In genomic region chr3:171672124-171672523, GRCh38 we compare ENCODE assay signal across 26 cellular contexts.
A peak's percentile ranks its signal among the peaks of the same experiment; 100 is the strongest.
DNase-seq lines count a peak whose midpoint lies in the region; ATAC-seq, FAIRE-seq and TF ChIP-seq lines count a peak whose summit lies in the region.
"Had no signal": no experiment of that assay in that cellular context is flagged by ENCODE, and none has a peak within 500 bp of the region (broad histone marks: within the 10 kb centered on the region; RNA-seq: fewer than 3 reads in every experiment).

No MANE protein-coding gene starts in this region.

- TF ChIP-seq CTCF in PC-3 (conservative IDR thresholded peaks at IDR 0.05; ENCODE audit: low read depth, low read length), result no peak
- no peak for TF ChIP-seq CTCF in HepG2 (CRISPR knock-in tag; IDR thresholded peaks at IDR 0.05)
- no peak for TF ChIP-seq CTCF in progenitor cell of endocrine pancreas (IDR thresholded peaks at IDR 0.05; ENCODE audit: unreplicated experiment)
- no peak for TF ChIP-seq CTCF in foreskin keratinocyte (conservative IDR thresholded peaks at IDR 0.05)
- no peak for TF ChIP-seq CTCF in SK-N-SH (IDR thresholded peaks at IDR 0.05)

- H3K36me3 ChIP-seq in PC-3 (ENCODE audit: low read depth, low read length) (no peaks in the 10 kb centered on the region), HepG2 (replicated peaks in 1 of 2; ENCODE audit: control insufficient read depth in 1 of 2, insufficient read depth in 2 of 2, low read length in 2 of 2) (peaks cover 24 to 50% of the 10 kb centered on the region in 2 experiments), SK-N-SH (replicated peaks in 1 of 2; ENCODE audit: control insufficient read depth in 1 of 2, insufficient read depth in 2 of 2, low read length in 1 of 2) (no peaks in the 10 kb centered on the region)
- H3K36me3 ChIP-seq: BLaER1, HAP-1 had no signal

- H3K4me3 ChIP-seq in PC-3 (ENCODE audit: low read length) (no peak overlapping the region), HepG2 (replicated peaks in 1 of 3; ENCODE audit: insufficient read depth in 1 of 3, low read depth in 2 of 3, low read length in 3 of 3) (no peak overlapping the region), SK-N-SH (ENCODE audit: low read depth in 2 of 2, low read length in 1 of 2) (no peak overlapping the region)
- H3K4me3 ChIP-seq: BLaER1, GM12878, HAP-1 had no signal

- TF ChIP-seq POLR2A in HepG2 (IDR thresholded peaks at IDR 0.05; ENCODE audit: insufficient read depth in 1 of 2, low read depth in 2 of 2, low read length in 2 of 2), result no peak

- H3K4me1 ChIP-seq in PC-3 (ENCODE audit: insufficient read depth, low read length) (no peaks in the 10 kb centered on the region), HepG2 (ENCODE audit: insufficient read depth, low read length) (peaks cover 4% of the 10 kb centered on the region; the same call in 1 of the 2 replicates), foreskin keratinocyte (no peaks in the 10 kb centered on the region), SK-N-SH (ENCODE audit: control insufficient read depth in 1 of 2, insufficient read depth in 2 of 2, low read depth in 1 of 2, low read length in 1 of 2) (no peaks in the 10 kb centered on the region)
- H3K4me1 ChIP-seq: BLaER1, Caco-2, HAP-1 had no signal

- no peak overlapping the region for H3K4me2 ChIP-seq in PC-3 (ENCODE audit: low read length)
- H3K4me2 ChIP-seq in HepG2 (ENCODE audit: low read depth, low read length), result no peak overlapping the region
- no peak overlapping the region for H3K4me2 ChIP-seq in SK-N-SH
- H3K4me2 ChIP-seq: BLaER1 had no signal

- CTCF ChIA-PET in PC-3 (lab: Charles Lee) (interaction anchor here (0.6 kb wide), 2 partner anchors 25 to 1483 kb away, joined by 4 to 5 read pairs; no protein-coding TSS in a partner anchor), HepG2 (lab: Yijun Ruan, JAX; ENCODE audit: low intra/inter-chr PET ratio, low total read pairs) (no interaction called here), SK-N-SH (lab: Yijun Ruan, JAX) (interaction anchor here (1.2 to 1.3 kb wide), 2 partner anchors 12 to 101 kb away, joined by 3 to 4 read pairs; no protein-coding TSS in a partner anchor)

- no peaks in the 10 kb centered on the region for H4K20me1 ChIP-seq in PC-3 (ENCODE audit: low read length)
- no peaks in the 10 kb centered on the region for H4K20me1 ChIP-seq in HepG2 (ENCODE audit: insufficient read depth, low read length)
- no peaks in the 10 kb centered on the region for H4K20me1 ChIP-seq in SK-N-SH (ENCODE audit: insufficient read depth)
- H4K20me1 ChIP-seq: BLaER1 had no signal

- TF ChIP-seq RAD21 in HepG2 (CRISPR knock-in tag; IDR thresholded peaks at IDR 0.05), result no peak
- TF ChIP-seq RAD21 in SK-N-SH (IDR thresholded peaks at IDR 0.05; ENCODE audit: low read length), result no peak

- ATAC-seq in PC-3 (peak; percentile 92), HepG2 (peak; percentile 43; the same call in 1 of the 3 replicates), foreskin keratinocyte (no peak)
- ATAC-seq: CD8-positive, alpha-beta T cell; GM12878 had no signal

- in situ Hi-C loops in Caki2 (cut with HindIII; ENCODE audit: low pct_unique_long_range_greater_than_20kb, low sequenced_read_pairs), result no loop called here
- in situ Hi-C loops in HepG2 (cut with HindIII; ENCODE audit: extremely low pct_ligation_motif_present, low pct_unique_long_range_greater_than_20kb), result no loop called here

- 81% methylated on average over 3 of the region's 3 CpGs for WGBS in HepG2 (ENCODE audit: low lambda C conversion rate)
- WGBS in SK-N-SH (ENCODE audit: low lambda C conversion rate), result 96% methylated on average over 3 of the region's 3 CpGs

- H3K9ac ChIP-seq in PC-3 (ENCODE audit: low read length) (no peak overlapping the region), HepG2 (ENCODE audit: insufficient read depth, low read depth, low read length) (no peak overlapping the region), SK-N-SH (no peak overlapping the region)
- H3K9ac ChIP-seq: BLaER1 had no signal

- H3K27me3 Mint-ChIP-seq in progenitor cell of endocrine pancreas, result no peaks in the 10 kb centered on the region
- H3K27me3 Mint-ChIP-seq: B cell had no signal

- no peak overlapping the region for H3K4me3 Mint-ChIP-seq in progenitor cell of endocrine pancreas (ENCODE audit: low read depth)
- H3K4me3 Mint-ChIP-seq: B cell; CD4-positive, CD25-positive, alpha-beta regulatory T cell; CD8-positive, alpha-beta T cell; HFFc6 had no signal

- H3K27ac Mint-ChIP-seq in progenitor cell of endocrine pancreas, result peak overlapping the region; percentile 49
- H3K27ac Mint-ChIP-seq: B cell; CD4-positive, CD25-positive, alpha-beta regulatory T cell; CD8-positive, alpha-beta T cell; HFFc6 had no signal

- H2AFZ ChIP-seq in PC-3 (ENCODE audit: low read length) (no peak overlapping the region), HepG2 (ENCODE audit: low read length) (no peak overlapping the region), SK-N-SH (ENCODE audit: low read depth) (no peak overlapping the region)

- H3K27me3 ChIP-seq in PC-3 (ENCODE audit: low read length), result no peaks in the 10 kb centered on the region
- H3K27me3 ChIP-seq in HepG2 (ENCODE audit: control insufficient read depth in 1 of 2, insufficient read depth in 2 of 2, low read length in 2 of 2), result no peaks in the 10 kb centered on the region
- H3K27me3 ChIP-seq in foreskin keratinocyte, result no peaks in the 10 kb centered on the region
- H3K27me3 ChIP-seq in SK-N-SH (ENCODE audit: insufficient read depth), result no peaks in the 10 kb centered on the region
- H3K27me3 ChIP-seq: BLaER1 had no signal

- BruUV-seq in PC-3 (replicated peaks; lab: Mats Ljungman, UMichigan) (no TSS peak), HepG2 (replicated peaks; lab: Mats Ljungman, UMichigan) (no TSS peak)

- H3K9me3 ChIP-seq in PC-3 (ENCODE audit: low read length) (no peaks in the 10 kb centered on the region), HepG2 (ENCODE audit: low read length) (no peaks in the 10 kb centered on the region), SK-N-SH (no peaks in the 10 kb centered on the region)
- H3K9me3 ChIP-seq: BLaER1, Caco-2, HAP-1 had no signal

- peaks cover 9% of the 10 kb centered on the region for H3K4me1 Mint-ChIP-seq in progenitor cell of endocrine pancreas (ENCODE audit: low read depth)
- H3K4me1 Mint-ChIP-seq: B cell; CD4-positive, CD25-positive, alpha-beta regulatory T cell had no signal

- H3K27ac ChIP-seq in PC-3 (ENCODE audit: low read length) (no peak overlapping the region), HepG2 (ENCODE audit: extremely low read length, insufficient read depth, low read length) (no peak overlapping the region), foreskin keratinocyte (no peak overlapping the region), SK-N-SH (ENCODE audit: low read depth in 2 of 2, low read length in 1 of 2) (no peak overlapping the region)
- H3K27ac ChIP-seq: 22Rv1, BLaER1, C4-2B had no signal

- TF ChIP-seq EP300 in HepG2 (IDR thresholded peaks at IDR 0.05; ENCODE audit: low read depth in 2 of 2, low read length in 2 of 2), result no peak
- no peak for TF ChIP-seq EP300 in HepG2 (CRISPR knock-in tag; IDR thresholded peaks at IDR 0.05; ENCODE audit: borderline replicate concordance)
- TF ChIP-seq EP300 in SK-N-SH (IDR thresholded peaks at IDR 0.05; ENCODE audit: borderline replicate concordance in 1 of 2, low read depth in 1 of 2, low read length in 1 of 2), result no peak

- POLR2A ChIA-PET in PC-3 (lab: Charles Lee; ENCODE audit: unreplicated experiment), result interaction anchor here (0.6 to 0.7 kb wide), 3 partner anchors 109 to 225 kb away, joined by 6 to 17 read pairs (median 7); no protein-coding TSS in a partner anchor
- POLR2A ChIA-PET in HepG2 (lab: Yijun Ruan, JAX), result no interaction called here
- POLR2A ChIA-PET in SK-N-SH (lab: Yijun Ruan, JAX), result no interaction called here

- H3K36me3 Mint-ChIP-seq in progenitor cell of endocrine pancreas (ENCODE audit: insufficient read depth), result peaks cover 51% of the 10 kb centered on the region
- H3K36me3 Mint-ChIP-seq: CD4-positive, CD25-positive, alpha-beta regulatory T cell; CD8-positive, alpha-beta T cell had no signal

- H3K79me2 ChIP-seq in PC-3 (ENCODE audit: low read length), result no peaks in the 10 kb centered on the region
- no peaks in the 10 kb centered on the region for H3K79me2 ChIP-seq in HepG2 (ENCODE audit: insufficient read depth, low read length)
- no peaks in the 10 kb centered on the region for H3K79me2 ChIP-seq in SK-N-SH (ENCODE audit: insufficient read depth)

- H3F3A ChIP-seq in PC-3 (ENCODE audit: low read length, unreplicated experiment) (no peaks in the 10 kb centered on the region), SK-N-SH (replicated peaks; ENCODE audit: insufficient read depth) (no peaks in the 10 kb centered on the region)

- intact Hi-C loops in PC-3 (cut with micrococcal nuclease) (no loop called here), HepG2 (cut with micrococcal nuclease; ENCODE audit: unreplicated experiment) (no loop called here)

- no peak for FAIRE-seq in HepG2 (lab: Jason Lieb, UNC)
- FAIRE-seq: A204.1, D721Med, GM12878, H54 had no signal

- peak; percentile 26 for DNase-seq in Caki2 (ENCODE audit: low read depth)
- peak; percentile 59 for DNase-seq in PC-3
- no peak for DNase-seq in HepG2 (ENCODE audit: low spot score)
- no peak for DNase-seq in progenitor cell of endocrine pancreas (ENCODE audit: low spot score, unreplicated experiment)
- DNase-seq in cerebellar cortex (ENCODE audit: low spot score), result no peak
- no peak for DNase-seq in NOMO-1 treated with dmso at 0.1 percent for 144 hours (lab: John Stamatoyannopoulos, UW; ENCODE audit: unreplicated experiment)
- DNase-seq in foreskin keratinocyte, result no peak
- DNase-seq in SK-N-SH, result no peak
- DNase-seq: Caco-2; CD4-positive, CD25-positive, alpha-beta regulatory T cell; CD8-positive, alpha-beta T cell; DMS 273 treated with DMSO at 0.1 percent for 48 hours; DMS79; EL; GDM1; GOT3; HFFc6 had no signal

- H3K9me2 ChIP-seq in PC-3 (replicated peaks; ENCODE audit: low read length), result no peaks in the 10 kb centered on the region
- H3K9me2 ChIP-seq in SK-N-SH, result no peaks in the 10 kb centered on the region

- no peaks in the 10 kb centered on the region for H3K9me3 Mint-ChIP-seq in progenitor cell of endocrine pancreas (ENCODE audit: low read depth)
- H3K9me3 Mint-ChIP-seq: CD4-positive, CD25-positive, alpha-beta regulatory T cell; CD8-positive, alpha-beta T cell; HFFc6 had no signal

TF ChIP-seq in HepG2, 621 proteins besides CTCF, POLR2A, EP300 and RAD21 (continues in another document):
- TF ChIP-seq ZNF784 (CRISPR knock-in tag; IDR thresholded peaks at IDR 0.05; ENCODE audit: borderline replicate concordance), result no peak

TF ChIP-seq in SK-N-SH, 30 proteins besides CTCF, POLR2A, EP300 and RAD21 (continues in another document):
- TF ChIP-seq FOSL2 (IDR thresholded peaks at IDR 0.05; ENCODE audit: borderline replicate concordance, low read depth), result no peak
- no peak for TF ChIP-seq IRF3 (IDR thresholded peaks at IDR 0.05; ENCODE audit: low read depth, low read length)
- no peak for TF ChIP-seq YY1 (IDR thresholded peaks at IDR 0.05; ENCODE audit: low read depth)
- TF ChIP-seq ELF1 (IDR thresholded peaks at IDR 0.05), result no peak

Comparison
In these comparisons a context has a peak if more than half of its experiments do, and no peak if none do; other contexts are left out.
1. DNase-seq: peak in Caki2 (single experiment) and PC-3 (single experiment); none in HepG2 (single experiment), progenitor cell of endocrine pancreas (single experiment), cerebellar cortex (single experiment), NOMO-1 treated with dmso at 0.1 percent for 144 hours (single experiment), foreskin keratinocyte (0 of 2) and SK-N-SH (single experiment).